In the genomic region with DNA sequence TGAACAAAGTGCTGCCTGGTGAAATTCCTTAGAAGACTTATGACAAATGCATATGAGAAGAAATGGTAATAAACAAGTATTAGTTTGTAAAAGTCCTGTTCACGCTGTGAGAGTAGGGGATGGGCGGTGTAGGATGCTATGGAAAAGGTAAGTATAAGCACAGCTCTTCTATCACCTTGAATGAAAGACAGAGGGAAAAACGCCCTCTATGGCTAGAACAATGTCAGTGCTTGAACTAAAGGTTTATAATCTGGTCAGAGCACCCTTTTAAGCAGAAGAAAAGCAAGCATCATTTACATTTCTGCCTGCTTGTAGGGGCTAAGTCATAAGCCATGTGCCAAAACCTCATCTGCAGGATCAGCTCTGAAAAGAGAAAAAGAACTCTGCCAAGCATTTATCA, we compare ENCODE assay signal across 8 cellular contexts.
DNase-seq lines count a peak whose midpoint lies in the region; ATAC-seq, FAIRE-seq and TF ChIP-seq lines count a peak whose summit lies in the region.

No MANE protein-coding gene starts in this region.

- peak; percentile 58 for TF ChIP-seq CTCF in D721Med (IDR thresholded peaks at IDR 0.05; ENCODE audit: insufficient read depth, missing control alignments)
- TF ChIP-seq CTCF in astrocyte (IDR thresholded peaks at IDR 0.05; ENCODE audit: insufficient read depth, low read depth, low read length): peak; percentile 31

- H3K27me3 Mint-ChIP-seq in astrocyte (ENCODE audit: low read depth, unreplicated experiment): no peaks in the 10 kb centered on the region
- no peaks in the 10 kb centered on the region for H3K27me3 Mint-ChIP-seq in memory B cell
- peaks cover under 1% of the 10 kb centered on the region for H3K27me3 Mint-ChIP-seq in activated CD4-positive, alpha-beta memory T cell treated with anti-CD3 and anti-CD28 coated beads, Interleukin-2, amount 10 ng/mL, durations not matched to agents 7 days and 5 days

- H2AFZ ChIP-seq in astrocyte (ENCODE audit: low read depth, low read length): no peak overlapping the region

- peak overlapping the region; percentile 62 for H3K4me2 ChIP-seq in astrocyte (ENCODE audit: low read length)

- H3K4me1 Mint-ChIP-seq in astrocyte (ENCODE audit: low read depth, unreplicated experiment): peaks cover 34% of the 10 kb centered on the region
- H3K4me1 Mint-ChIP-seq in memory B cell: peaks cover 9% of the 10 kb centered on the region
- H3K4me1 Mint-ChIP-seq in activated CD4-positive, alpha-beta memory T cell treated with anti-CD3 and anti-CD28 coated beads, Interleukin-2, amount 10 ng/mL, durations not matched to agents 7 days and 5 days: no peaks in the 10 kb centered on the region

- H3K4me1 ChIP-seq in astrocyte (ENCODE audit: insufficient read depth, low read length): peaks cover 44% of the 10 kb centered on the region

- DNase-seq in D721Med (ENCODE audit: insufficient read length, low spot score): no peak
- DNase-seq in KBM-7: peak; percentile 34
- no peak for DNase-seq in astrocyte (ENCODE audit: low read depth)
- no peak for DNase-seq in memory B cell (ENCODE audit: low spot score in 2 of 2)
- DNase-seq in activated CD4-positive, alpha-beta memory T cell treated with anti-CD3 and anti-CD28 coated beads, Interleukin-2, amount 10 ng/mL, durations not matched to agents 7 days and 5 days: no peak
- no peak for DNase-seq in stimulated activated CD4-positive, alpha-beta T cell treated with anti-CD3 and anti-CD28 coated beads, Interleukin-1b, Interleukin-23, amount 100 ng/mL, for 48 hours

- no peaks in the 10 kb centered on the region for H3K27me3 ChIP-seq in astrocyte (ENCODE audit: insufficient read depth, low read length)

- FAIRE-seq in D721Med (lab: Jason Lieb, UNC) (no peak), astrocyte (lab: Jason Lieb, UNC) (no peak)

- in situ Hi-C loops in KBM-7 (cut with MboI; ENCODE audit: low pct_unique_long_range_greater_than_20kb, low sequenced_read_pairs): loop anchor here (25.0 kb wide), 1 partner anchor 354 kb away; no protein-coding TSS in a partner anchor

- POLR2A ChIA-PET in activated CD4-positive, alpha-beta memory T cell treated with anti-CD3 and anti-CD28 coated beads, Interleukin-2, amount 10 ng/mL, durations not matched to agents 7 days and 5 days (lab: Charles Lee): no interaction called here

- no peaks in the 10 kb centered on the region for H3K36me3 ChIP-seq in astrocyte (ENCODE audit: insufficient read depth, low read length)

- H3K4me3 Mint-ChIP-seq in astrocyte (ENCODE audit: unreplicated experiment): no peak overlapping the region
- no peak overlapping the region for H3K4me3 Mint-ChIP-seq in memory B cell
- H3K4me3 Mint-ChIP-seq in activated CD4-positive, alpha-beta memory T cell treated with anti-CD3 and anti-CD28 coated beads, Interleukin-2, amount 10 ng/mL, durations not matched to agents 7 days and 5 days: no peak overlapping the region

- ATAC-seq in memory B cell (ENCODE audit: low read depth) (peak; percentile 34), GM19467 (IDR thresholded peaks at IDR 0.05; ENCODE audit: unreplicated experiment) (no peak), HG02623 (IDR thresholded peaks at IDR 0.05; ENCODE audit: unreplicated experiment) (no peak)

- H3K79me2 ChIP-seq in astrocyte (ENCODE audit: insufficient read depth, low read length): peaks cover 50% of the 10 kb centered on the region

- H3K27ac Mint-ChIP-seq in astrocyte (ENCODE audit: unreplicated experiment): peak overlapping the region; percentile 66
- H3K27ac Mint-ChIP-seq in memory B cell: no peak overlapping the region
- no peak overlapping the region for H3K27ac Mint-ChIP-seq in activated CD4-positive, alpha-beta memory T cell treated with anti-CD3 and anti-CD28 coated beads, Interleukin-2, amount 10 ng/mL, durations not matched to agents 7 days and 5 days

- H3K9me3 Mint-ChIP-seq in astrocyte (ENCODE audit: unreplicated experiment) (no peaks in the 10 kb centered on the region), memory B cell (no peaks in the 10 kb centered on the region)
- H3K9me3 Mint-ChIP-seq in activated CD4-positive, alpha-beta memory T cell treated with anti-CD3 and anti-CD28 coated beads, Interleukin-2, amount 10 ng/mL, durations not matched to agents 7 days and 5 days: no peaks in the 10 kb centered on the region

- peaks cover 4% of the 10 kb centered on the region for H3K36me3 Mint-ChIP-seq in astrocyte (ENCODE audit: low read depth, unreplicated experiment)
- no peaks in the 10 kb centered on the region for H3K36me3 Mint-ChIP-seq in memory B cell
- H3K36me3 Mint-ChIP-seq in activated CD4-positive, alpha-beta memory T cell treated with anti-CD3 and anti-CD28 coated beads, Interleukin-2, amount 10 ng/mL, durations not matched to agents 7 days and 5 days (ENCODE audit: low read depth): no peaks in the 10 kb centered on the region

- no peaks in the 10 kb centered on the region for H3K9me3 ChIP-seq in astrocyte (ENCODE audit: insufficient read depth, low read depth, low read length)

- H4K20me1 ChIP-seq in astrocyte (ENCODE audit: insufficient read depth, low read length): no peaks in the 10 kb centered on the region

- no peak overlapping the region for H3K4me3 ChIP-seq in astrocyte (ENCODE audit: insufficient read depth, low read depth, low read length)

- CTCF ChIA-PET in activated CD4-positive, alpha-beta memory T cell treated with anti-CD3 and anti-CD28 coated beads, Interleukin-2, amount 10 ng/mL, durations not matched to agents 7 days and 5 days (lab: Charles Lee): interaction anchor here (0.7 to 1.1 kb wide), 2 partner anchors 11 to 24 kb away, joined by 3 to 5 read pairs; no protein-coding TSS in a partner anchor

- H3K9ac ChIP-seq in astrocyte (ENCODE audit: low read length): peak overlapping the region; percentile 81

- H3K27ac ChIP-seq in astrocyte (ENCODE audit: low read depth, low read length): peak overlapping the region; percentile 97
